In genomic region chr11:12281571-12282478, GRCh38 we compare ENCODE assay signal across 8 cellular contexts.
A peak's percentile ranks its signal among the peaks of the same experiment; 100 is the strongest.
DNase-seq lines count a peak whose midpoint lies in the region; ATAC-seq and TF ChIP-seq lines count a peak whose summit lies in the region.

No MANE protein-coding gene starts in this region.

- peaks cover 3% of the 10 kb centered on the region for H3K4me1 Mint-ChIP-seq in activated CD8-positive, alpha-beta memory T cell treated with anti-CD3 and anti-CD28 coated beads, Interleukin-2, amount 10 ng/mL, durations not matched to agents 7 days and 5 days

- no peaks in the 10 kb centered on the region for H3K36me3 Mint-ChIP-seq in activated CD8-positive, alpha-beta memory T cell treated with anti-CD3 and anti-CD28 coated beads, Interleukin-2, amount 10 ng/mL, durations not matched to agents 7 days and 5 days

- H3K27me3 Mint-ChIP-seq in activated CD8-positive, alpha-beta memory T cell treated with anti-CD3 and anti-CD28 coated beads, Interleukin-2, amount 10 ng/mL, durations not matched to agents 7 days and 5 days = no peaks in the 10 kb centered on the region

- H3K36me3 ChIP-seq in mucosa of descending colon (ENCODE audit: low read depth) = no peaks in the 10 kb centered on the region

- H3K4me3 Mint-ChIP-seq in activated CD8-positive, alpha-beta memory T cell treated with anti-CD3 and anti-CD28 coated beads, Interleukin-2, amount 10 ng/mL, durations not matched to agents 7 days and 5 days = no peak overlapping the region

- intact Hi-C loops in mucosa of descending colon (cut with DNase I, micrococcal nuclease) = loop anchor here (2.0 kb wide), 1 partner anchor 235 kb away; no protein-coding TSS in a partner anchor

- ATAC-seq in HG02885 (IDR thresholded peaks at IDR 0.05; ENCODE audit: poor library complexity, unreplicated experiment) (peak; percentile 64), mucosa of descending colon (peak; percentile 82), HG03039 (IDR thresholded peaks at IDR 0.05; ENCODE audit: unreplicated experiment) (no peak)
- peak; percentile 77 for ATAC-seq in activated CD8-positive, alpha-beta memory T cell treated with anti-CD3 and anti-CD28 coated beads, Interleukin-2, amount 10 ng/mL, durations not matched to agents 7 days and 5 days

- CTCF ChIA-PET in activated CD8-positive, alpha-beta memory T cell treated with anti-CD3 and anti-CD28 coated beads, Interleukin-2, amount 10 ng/mL, durations not matched to agents 7 days and 5 days (lab: Charles Lee) = interaction anchor here (0.7 to 17.6 kb wide), 60 partner anchors 8 to 954 kb away, joined by 3 to 472 read pairs (median 4); no protein-coding TSS in a partner anchor

- DNase-seq in DMS153 treated with DMSO at 0.1 percent for 48 hours (lab: John Stamatoyannopoulos, UW; ENCODE audit: unreplicated experiment) = peak; percentile 82
- peak; percentile 34 for DNase-seq in NOMO-1 treated with DMSO at 0.1 percent for 48 hours (lab: John Stamatoyannopoulos, UW; ENCODE audit: unreplicated experiment)
- DNase-seq in activated CD8-positive, alpha-beta memory T cell treated with anti-CD3 and anti-CD28 coated beads, Interleukin-2, amount 10 ng/mL, durations not matched to agents 7 days and 5 days = peak; percentile 84
- DNase-seq in epidermal melanocyte (ENCODE audit: insufficient read length, low spot score) = peak; percentile 85
- peak; percentile 76 to 92 (median 87) for DNase-seq in mucosa of descending colon
- peak; percentile 47 to 65 for DNase-seq in stimulated activated CD8-positive, alpha-beta memory T cell treated with anti-CD3 and anti-CD28 coated beads, Interleukin-4, amount 100 ng/mL, for 4 hours (ENCODE audit: low read depth in 2 of 2, low spot score in 1 of 2)

- no peak overlapping the region for H3K4me3 ChIP-seq in mucosa of descending colon

- peaks cover 5% of the 10 kb centered on the region for H3K4me1 ChIP-seq in mucosa of descending colon (ENCODE audit: low read depth)

- H3K9me3 ChIP-seq in mucosa of descending colon = no peaks in the 10 kb centered on the region

- H3K27ac Mint-ChIP-seq in activated CD8-positive, alpha-beta memory T cell treated with anti-CD3 and anti-CD28 coated beads, Interleukin-2, amount 10 ng/mL, durations not matched to agents 7 days and 5 days = no peak overlapping the region

- peak; percentile 91 for TF ChIP-seq CTCF in mucosa of descending colon (IDR thresholded peaks at IDR 0.05)

- H3K9me3 Mint-ChIP-seq in activated CD8-positive, alpha-beta memory T cell treated with anti-CD3 and anti-CD28 coated beads, Interleukin-2, amount 10 ng/mL, durations not matched to agents 7 days and 5 days (ENCODE audit: low read depth) = no peaks in the 10 kb centered on the region

Comparison
In these comparisons a context has a peak if more than half of its experiments do, and no peak if none do; other contexts are left out.
1. DNase-seq: peak in every context shown above with its lines; median percentile 87 in mucosa of descending colon; 85 in epidermal melanocyte; 84 in activated CD8-positive, alpha-beta memory T cell treated with anti-CD3 and anti-CD28 coated beads, Interleukin-2, amount 10 ng/mL, durations not matched to agents 7 days and 5 days; 82 in DMS153 treated with DMSO at 0.1 percent for 48 hours; 56 in stimulated activated CD8-positive, alpha-beta memory T cell treated with anti-CD3 and anti-CD28 coated beads, Interleukin-4, amount 100 ng/mL, for 4 hours; 34 in NOMO-1 treated with DMSO at 0.1 percent for 48 hours.